Comparison of ENCODE assay signal across 10 cellular contexts in genomic region chr2:240467659-240468299, GRCh38. TPM values are rescaled to one million over a fixed set of nuclear protein-coding genes. Genes with fewer than 3 reads are reported as not detected.
DNase-seq lines count a peak whose midpoint lies in the region; ATAC-seq and TF ChIP-seq lines count a peak whose summit lies in the region.
"Had no signal": no experiment of that assay in that cellular context is flagged by ENCODE, and none has a peak within 500 bp of the region (broad histone marks: within the 10 kb centered on the region; RNA-seq: fewer than 3 reads in every experiment).

No MANE protein-coding gene starts in this region.

- H3K9me3 Mint-ChIP-seq in activated CD4-positive, alpha-beta T cell treated with anti-CD3 and anti-CD28 coated beads, Interleukin-2, amount 10 ng/mL, durations not matched to agents 7 days and 5 days, result peaks cover 4% of the 10 kb centered on the region
- no peaks in the 10 kb centered on the region for H3K9me3 Mint-ChIP-seq in WTC11

- no peak overlapping the region for H3K27ac Mint-ChIP-seq in activated CD4-positive, alpha-beta T cell treated with anti-CD3 and anti-CD28 coated beads, Interleukin-2, amount 10 ng/mL, durations not matched to agents 7 days and 5 days
- H3K27ac Mint-ChIP-seq in WTC11, result no peak overlapping the region

- POLR2A ChIA-PET in activated CD4-positive, alpha-beta T cell treated with anti-CD3 and anti-CD28 coated beads, Interleukin-2, amount 10 ng/mL, durations not matched to agents 7 days and 5 days (lab: Charles Lee), result no interaction called here
- POLR2A ChIA-PET in WTC11 (lab: Charles Lee), result no interaction called here

- H3K36me3 ChIP-seq in spleen, result peaks cover 0 to 38% (median 0%) of the 10 kb centered on the region in 6 donors

- H3K4me3 ChIP-seq in spleen, result no peak overlapping the region
- H3K4me3 ChIP-seq: MG63, tibial artery had no signal

- H3K9me3 ChIP-seq in spleen, result peaks cover 0 to 15% (median 13%) of the 10 kb centered on the region in 8 donors
- H3K9me3 ChIP-seq: MG63, tibial artery had no signal

- no peak overlapping the region for H3K4me3 Mint-ChIP-seq in activated CD4-positive, alpha-beta T cell treated with anti-CD3 and anti-CD28 coated beads, Interleukin-2, amount 10 ng/mL, durations not matched to agents 7 days and 5 days
- no peak overlapping the region for H3K4me3 Mint-ChIP-seq in WTC11

- H3K36me3 Mint-ChIP-seq in activated CD4-positive, alpha-beta T cell treated with anti-CD3 and anti-CD28 coated beads, Interleukin-2, amount 10 ng/mL, durations not matched to agents 7 days and 5 days (ENCODE audit: low read depth), result peaks cover 3% of the 10 kb centered on the region
- H3K36me3 Mint-ChIP-seq in WTC11, result peaks cover 7% of the 10 kb centered on the region; the same call in 1 of the 2 replicates

- no peak for TF ChIP-seq POLR2A in spleen (IDR thresholded peaks at IDR 0.05)

- H3K27ac ChIP-seq in spleen, result no peak overlapping the region
- H3K27ac ChIP-seq: tibial artery had no signal

- CTCF ChIA-PET in activated CD4-positive, alpha-beta T cell treated with anti-CD3 and anti-CD28 coated beads, Interleukin-2, amount 10 ng/mL, durations not matched to agents 7 days and 5 days (lab: Charles Lee), result no interaction called here
- CTCF ChIA-PET in WTC11 (lab: Charles Lee), result interaction anchor here (1.3 to 2.4 kb wide), 2 partner anchors 10 to 12 kb away, joined by 3 to 7 read pairs; no protein-coding TSS in a partner anchor

- no peaks in the 10 kb centered on the region for H3K27me3 ChIP-seq in spleen (replicated peaks in 1 of 7)
- H3K27me3 ChIP-seq: MG63, tibial artery had no signal

- WGBS in spleen, 5 donors, result 89 to 92% (median 90%) methylated on average over 15 to 22 of the region's 22 CpGs

- TF ChIP-seq CTCF in WTC11 (IDR thresholded peaks at IDR 0.05) (no peak), spleen (IDR thresholded peaks at IDR 0.05 in 8 of 11, conservative IDR thresholded peaks at IDR 0.05 in 3 of 11) (no peak)

- peak; percentile 25 for ATAC-seq in WTC11
- no peak for ATAC-seq in left ventricle myocardium superior
- ATAC-seq in GM21529 (IDR thresholded peaks at IDR 0.05; ENCODE audit: unreplicated experiment), result no peak

- H3K4me1 ChIP-seq in spleen, result peaks cover 0 to 14% (median 4%) of the 10 kb centered on the region in 6 donors
- H3K4me1 ChIP-seq: tibial artery had no signal

- H3K4me1 Mint-ChIP-seq in activated CD4-positive, alpha-beta T cell treated with anti-CD3 and anti-CD28 coated beads, Interleukin-2, amount 10 ng/mL, durations not matched to agents 7 days and 5 days, result no peaks in the 10 kb centered on the region
- no peaks in the 10 kb centered on the region for H3K4me1 Mint-ChIP-seq in WTC11

- intact Hi-C loops in left ventricle myocardium superior (cut with micrococcal nuclease) (no loop called here), spleen (cut with DNase I; ENCODE audit: low total_unique reads) (no loop called here)

- H3K27me3 Mint-ChIP-seq in activated CD4-positive, alpha-beta T cell treated with anti-CD3 and anti-CD28 coated beads, Interleukin-2, amount 10 ng/mL, durations not matched to agents 7 days and 5 days, result no peaks in the 10 kb centered on the region
- H3K27me3 Mint-ChIP-seq in WTC11 (ENCODE audit: low read depth), result peaks cover 28% of the 10 kb centered on the region

- peak; percentile 5 for DNase-seq in activated CD4-positive, alpha-beta T cell treated with anti-CD3 and anti-CD28 coated beads, Interleukin-2, amount 10 ng/mL, durations not matched to agents 7 days and 5 days
- DNase-seq in activated CD4-positive, alpha-beta T cell treated with anti-CD3 and anti-CD28 coated beads for 4 hours, result no peak
- peak; percentile 12 for DNase-seq in WTC11 (ENCODE audit: low spot score)
- peak; percentile 28 for DNase-seq in left ventricle myocardium superior
- peak; percentile 68 for DNase-seq in spleen
- DNase-seq in NCI-H187 treated with DMSO at 0.1 percent for 48 hours (lab: John Stamatoyannopoulos, UW), result no peak
- DNase-seq in NCI-H1694 treated with DMSO at 0.1 percent for 48 hours (lab: John Stamatoyannopoulos, UW), result no peak
- DNase-seq: MG63 had no signal

TF ChIP-seq in WTC11, 78 proteins besides CTCF, POLR2A, EP300 and RAD21 (continues in another document):
- TF ChIP-seq SOX15 (CRISPR knock-in tag; IDR thresholded peaks at IDR 0.05) (no peak), ZNF121 (CRISPR knock-in tag; IDR thresholded peaks at IDR 0.05) (no peak), ZNF512 (CRISPR knock-in tag; IDR thresholded peaks at IDR 0.05; ENCODE audit: borderline replicate concordance) (no peak), ZNF532 (CRISPR knock-in tag; IDR thresholded peaks at IDR 0.05; ENCODE audit: borderline replicate concordance) (no peak), TCF7 (CRISPR knock-in tag; IDR thresholded peaks at IDR 0.05; ENCODE audit: low read depth) (no peak), KAT7 (CRISPR knock-in tag; IDR thresholded peaks at IDR 0.05; ENCODE audit: borderline replicate concordance) (no peak), RORB (CRISPR knock-in tag; IDR thresholded peaks at IDR 0.05) (no peak), ERG (CRISPR knock-in tag; IDR thresholded peaks at IDR 0.05) (no peak), CBFB (CRISPR knock-in tag; IDR thresholded peaks at IDR 0.05; ENCODE audit: low read depth) (no peak), ATF1 (CRISPR knock-in tag; IDR thresholded peaks at IDR 0.05) (no peak)

RNA-seq across cellular contexts. Expression of gene GPC1, which starts 32.3 kb away (rescaled TPM):
- total RNA-seq in activated CD4-positive, alpha-beta T cell treated with anti-CD3 and anti-CD28 coated beads, Interleukin-2, amount 10 ng/mL, durations not matched to agents 7 days and 5 days, result 1 to 10 TPM; 7.3 to 7.5 TPM
- total RNA-seq in WTC11 (2021) (37.2 to 41.5 TPM (median 40.4 TPM) in 3 replicates), left ventricle myocardium superior (177 TPM), spleen (10 to 100 TPM in 5 of 7 donors, 1 to 10 TPM in 2; 7.9 to 25.0 (median 18.6) TPM)
- polyA plus RNA-seq in spleen, result 10 to 100 TPM in 1 of 3 donors, 1 to 10 TPM in 2; 4.1 to 12.4 (median 9.1) TPM

Comparison
In these comparisons a context has a peak if more than half of its experiments do, and no peak if none do; other contexts are left out.
1. DNase-seq: peak in activated CD4-positive, alpha-beta T cell treated with anti-CD3 and anti-CD28 coated beads, Interleukin-2, amount 10 ng/mL, durations not matched to agents 7 days and 5 days (single experiment), WTC11 (single experiment), left ventricle myocardium superior (single experiment) and spleen (single experiment); none in activated CD4-positive, alpha-beta T cell treated with anti-CD3 and anti-CD28 coated beads for 4 hours (0 of 2), NCI-H187 treated with DMSO at 0.1 percent for 48 hours (single experiment) and NCI-H1694 treated with DMSO at 0.1 percent for 48 hours (single experiment).